ENCODE assay signal across 9 cellular contexts in genomic region chr4:26992657-26993361, GRCh38.
DNase-seq lines count a peak whose midpoint lies in the region; TF ChIP-seq lines count a peak whose summit lies in the region.
"Had no signal": no experiment of that assay in that cellular context is flagged by ENCODE, and none has a peak within 500 bp of the region (broad histone marks: within the 10 kb centered on the region; RNA-seq: fewer than 3 reads in every experiment).

No MANE protein-coding gene starts in this region.

- H3K27me3 ChIP-seq in BE2C, result no peaks in the 10 kb centered on the region

- peak; percentile 41 for DNase-seq in activated CD4-positive, alpha-beta T cell treated with anti-CD3 and anti-CD28 coated beads for 48 hours
- no peak for DNase-seq in activated CD4-positive, alpha-beta T cell treated with anti-CD3 and anti-CD28 coated beads for 1 hour
- DNase-seq in H4 (ENCODE audit: low spot score) (peak; percentile 50), NAMALWA (ENCODE audit: low spot score) (peak; percentile 95), dermis blood vessel endothelial cell (peak; percentile 18), renal cortical epithelial cell (ENCODE audit: low read depth) (peak; percentile 14), DMS153 treated with DMSO at 0.1 percent for 48 hours (lab: John Stamatoyannopoulos, UW; ENCODE audit: unreplicated experiment) (no peak), BE2C (no peak)

- H3K9me3 ChIP-seq in BE2C, result no peaks in the 10 kb centered on the region; the same call in 1 of the 2 replicates

- no peaks in the 10 kb centered on the region for H3K4me1 ChIP-seq in BE2C
- H3K4me1 ChIP-seq: parathyroid adenoma had no signal

- H3K36me3 ChIP-seq in BE2C, result no peaks in the 10 kb centered on the region

- TF ChIP-seq CTCF in BE2C (IDR thresholded peaks at IDR 0.05; ENCODE audit: low read depth, low read length), result no peak

- no peak overlapping the region for H3K4me3 ChIP-seq in BE2C (ENCODE audit: low read depth, low read length)

Comparison
In these comparisons a context has a peak if more than half of its experiments do, and no peak if none do; other contexts are left out.
1. DNase-seq: peak in activated CD4-positive, alpha-beta T cell treated with anti-CD3 and anti-CD28 coated beads for 48 hours (single experiment), H4 (single experiment), NAMALWA (single experiment), dermis blood vessel endothelial cell (single experiment) and renal cortical epithelial cell (single experiment); none in activated CD4-positive, alpha-beta T cell treated with anti-CD3 and anti-CD28 coated beads for 1 hour (single experiment), DMS153 treated with DMSO at 0.1 percent for 48 hours (single experiment) and BE2C (single experiment).